In genomic region chr5:173565491-173566038, GRCh38 we compare ENCODE assay signal across 21 cellular contexts. TPM values are rescaled to one million over a fixed set of nuclear protein-coding genes. Genes with fewer than 3 reads are reported as not detected.
DNase-seq lines count a peak whose midpoint lies in the region; ATAC-seq and TF ChIP-seq lines count a peak whose summit lies in the region.
"Had no signal": no experiment of that assay in that cellular context is flagged by ENCODE, and none has a peak within 500 bp of the region (broad histone marks: within the 10 kb centered on the region; RNA-seq: fewer than 3 reads in every experiment).

No MANE protein-coding gene starts in this region.

- TF ChIP-seq CTCF in IMR-90 (conservative IDR thresholded peaks at IDR 0.05; ENCODE audit: low read depth, low read length) (no peak), VCaP (conservative IDR thresholded peaks at IDR 0.05) (no peak), endodermal cell (conservative IDR thresholded peaks at IDR 0.05) (no peak), progenitor cell of endocrine pancreas (IDR thresholded peaks at IDR 0.05; ENCODE audit: unreplicated experiment) (no peak)

- H4K91ac ChIP-seq in IMR-90 (ENCODE audit: insufficient read depth, low read depth, low read length) (no peak overlapping the region), trophoblast cell (ENCODE audit: low read depth, low read length) (no peak overlapping the region)

- no peak overlapping the region for H3K14ac ChIP-seq in IMR-90 (replicated peaks; ENCODE audit: low read depth, low read length)
- H3K14ac ChIP-seq in trophoblast cell (ENCODE audit: low read length): no peak overlapping the region

- H3K4me1 Mint-ChIP-seq in endodermal cell (no peaks in the 10 kb centered on the region), progenitor cell of endocrine pancreas (ENCODE audit: low read depth) (no peaks in the 10 kb centered on the region)
- H3K4me1 Mint-ChIP-seq in activated T-cell treated with anti-CD3 and anti-CD28 coated beads, Interleukin-2, amount 50 U/mL, for 4 hours (ENCODE audit: low read depth): no peaks in the 10 kb centered on the region
- H3K4me1 Mint-ChIP-seq: B cell had no signal

- no peak overlapping the region for H4K12ac ChIP-seq in trophoblast cell (ENCODE audit: low read depth, low read length)

- H3K4me3 Mint-ChIP-seq in endodermal cell (no peak overlapping the region), progenitor cell of endocrine pancreas (ENCODE audit: low read depth) (no peak overlapping the region)
- H3K4me3 Mint-ChIP-seq in activated T-cell treated with anti-CD3 and anti-CD28 coated beads, Interleukin-2, amount 50 U/mL, for 4 hours: no peak overlapping the region
- H3K4me3 Mint-ChIP-seq: B cell; CD4-positive, alpha-beta T cell; CD8-positive, alpha-beta T cell had no signal

- H3K18ac ChIP-seq in IMR-90 (ENCODE audit: low read depth, low read length): no peak overlapping the region
- H3K18ac ChIP-seq in trophoblast cell (ENCODE audit: low read length): no peak overlapping the region

- no peak overlapping the region for H3K9ac ChIP-seq in IMR-90 (ENCODE audit: low read depth, low read length)
- H3K9ac ChIP-seq in endodermal cell (ENCODE audit: extremely low read depth, low read length, poor library complexity, severe bottlenecking): no peak overlapping the region
- H3K9ac ChIP-seq in trophoblast cell (ENCODE audit: low read length): no peak overlapping the region
- H3K9ac ChIP-seq: BLaER1 treated with 17β-estradiol and CSF1 and Interleukin-3, amounts not matched to agents 10 nM and 100 nM had no signal

- H2BK15ac ChIP-seq in IMR-90 (ENCODE audit: low read depth, low read length): 0 out of 3 replicates have a peak overlapping the region, but pooled peaks have one; percentile 75

- H2AK9ac ChIP-seq in IMR-90 (replicated peaks; ENCODE audit: low read depth, low read length, poor library complexity): no peak overlapping the region

- no peaks in the 10 kb centered on the region for H3K79me1 ChIP-seq in IMR-90 (ENCODE audit: low read depth in 1 of 2, low read length in 2 of 2)
- H3K79me1 ChIP-seq in trophoblast cell (ENCODE audit: low read length): no peaks in the 10 kb centered on the region

- no TSS peak for BruUV-seq in IMR-90 (replicated peaks; lab: Mats Ljungman, UMichigan)

- intact Hi-C loops in IMR-90 (cut with micrococcal nuclease): no loop called here

- no peak overlapping the region for H3K56ac ChIP-seq in IMR-90 (ENCODE audit: extremely low read depth, insufficient read depth, low read length)

- no peak for ATAC-seq in IMR-90 (ENCODE audit: low read depth)
- no peak for ATAC-seq in activated T-cell treated with anti-CD3 and anti-CD28 coated beads, Interleukin-2, amount 50 U/mL, for 4 hours
- ATAC-seq: A549; CD8-positive, alpha-beta T cell; GM12878 had no signal

- in situ Hi-C loops in IMR-90 (cut with MboI; ENCODE audit: low sequenced_read_pairs): loop anchor here (10.0 kb wide), 1 partner anchor 601 kb away; no protein-coding TSS in a partner anchor

- H2AFZ ChIP-seq in IMR-90 (replicated peaks; ENCODE audit: low read length, poor library complexity): no peak overlapping the region
- H2AFZ ChIP-seq in trophoblast cell (ENCODE audit: insufficient read depth, low read length, poor library complexity): no peak overlapping the region

- no CpG with 5 or more reads among the region's 3 CpGs for WGBS in IMR-90 (ENCODE audit: extremely low coverage in 2 of 2, insufficient read length in 1 of 2), 2 experiments
- WGBS in endodermal cell (ENCODE audit: insufficient coverage in 1 of 2, insufficient read length in 1 of 2), 2 experiments: 96% methylated on average over 3 of the region's 3 CpGs; no CpG with 5 or more reads in 1 of the 2 experiments
- WGBS in trophoblast cell (ENCODE audit: extremely low coverage, insufficient coverage, insufficient read length): no CpG with 5 or more reads among the region's 3 CpGs

- H2BK5ac ChIP-seq in IMR-90 (ENCODE audit: low read depth, low read length, poor library complexity, severe bottlenecking) (no peak overlapping the region), trophoblast cell (ENCODE audit: low read depth, low read length, poor library complexity) (no peak overlapping the region)

- CTCF ChIA-PET in IMR-90 (lab: Yijun Ruan, JAX): interaction anchor here (1.2 kb wide), 1 partner anchor 11 kb away, joined by 3 read pairs; no protein-coding TSS in a partner anchor

- H2BK120ac ChIP-seq in IMR-90 (ENCODE audit: low read depth, low read length): peak overlapping the region; percentile 11; the same call in 1 of the 2 replicates
- H2BK120ac ChIP-seq in trophoblast cell (ENCODE audit: insufficient read depth, low read length, poor library complexity): no peak overlapping the region

- H4K8ac ChIP-seq in IMR-90 (ENCODE audit: low read depth in 2 of 2, low read length in 2 of 2) (no peak overlapping the region), trophoblast cell (ENCODE audit: low read depth, low read length) (no peak overlapping the region)

- DNase-seq in IMR-90 (no peak), endodermal cell (peak; percentile 15), trophoblast cell (peak; percentile 55 to 73), GM03348 (ENCODE audit: low spot score) (no peak), hippocampal formation (lab: John Stamatoyannopoulos, UW) (no peak), progenitor cell of endocrine pancreas (ENCODE audit: low spot score, unreplicated experiment) (no peak)
- DNase-seq in activated T-cell treated with anti-CD3 and anti-CD28 coated beads, Interleukin-2, amount 50 U/mL, for 4 hours: no peak
- DNase-seq: AML-193; Caco-2; Calu3; CD4-positive, alpha-beta T cell; CD8-positive, alpha-beta T cell; DMS79 treated with DMSO at 0.1 percent for 48 hours; GF-D8 had no signal

- H3K27ac Mint-ChIP-seq in endodermal cell: no peak overlapping the region
- no peak overlapping the region for H3K27ac Mint-ChIP-seq in progenitor cell of endocrine pancreas
- H3K27ac Mint-ChIP-seq: B cell; CD4-positive, alpha-beta T cell; CD8-positive, alpha-beta T cell had no signal

- H3K27me3 Mint-ChIP-seq in endodermal cell (ENCODE audit: insufficient read depth) (peaks cover 15% of the 10 kb centered on the region), progenitor cell of endocrine pancreas (no peaks in the 10 kb centered on the region)
- peaks cover 22% of the 10 kb centered on the region for H3K27me3 Mint-ChIP-seq in activated T-cell treated with anti-CD3 and anti-CD28 coated beads, Interleukin-2, amount 50 U/mL, for 4 hours (ENCODE audit: low read depth)

- H3K4me2 ChIP-seq in IMR-90 (ENCODE audit: low read depth, low read length) (no peak overlapping the region), trophoblast cell (ENCODE audit: low read length) (no peak overlapping the region)
- H3K4me2 ChIP-seq: A549; BLaER1 treated with 17β-estradiol and CSF1 and Interleukin-3, amounts not matched to agents 10 nM and 100 nM had no signal

- H3K9me1 ChIP-seq in IMR-90 (ENCODE audit: insufficient read depth, low read length): 0 out of 2 replicates have a peak, but pooled peaks cover 4% of the 10 kb centered on the region

- dilution Hi-C loops in IMR-90 (cut with HindIII; ENCODE audit: low sequenced_read_pairs, unreplicated experiment): no loop called here

- H3K9me3 ChIP-seq in IMR-90 (ENCODE audit: control insufficient read depth, insufficient read depth, low read length): peaks cover 2% of the 10 kb centered on the region
- peaks cover 9% of the 10 kb centered on the region for H3K9me3 ChIP-seq in endodermal cell (ENCODE audit: control insufficient read depth, low read length)
- peaks cover 2% of the 10 kb centered on the region for H3K9me3 ChIP-seq in trophoblast cell (ENCODE audit: insufficient read depth, low read depth, low read length)

- no peaks in the 10 kb centered on the region for H3K79me2 ChIP-seq in trophoblast cell (ENCODE audit: control insufficient read depth, insufficient read depth, low read length, poor library complexity)

- H2BK12ac ChIP-seq in trophoblast cell (ENCODE audit: low read length): no peak overlapping the region

- no peaks in the 10 kb centered on the region for H3K36me3 ChIP-seq in IMR-90 (ENCODE audit: control insufficient read depth, insufficient read depth, low read length)
- no peaks in the 10 kb centered on the region for H3K36me3 ChIP-seq in endodermal cell (ENCODE audit: control insufficient read depth, insufficient read depth, low read length)
- H3K36me3 ChIP-seq in trophoblast cell (ENCODE audit: control insufficient read depth in 1 of 2, insufficient read depth in 2 of 2, low read length in 2 of 2): no peaks in the 10 kb centered on the region

- H2BK20ac ChIP-seq in IMR-90 (ENCODE audit: low read depth, low read length): no peak overlapping the region

- H2AK5ac ChIP-seq in IMR-90 (ENCODE audit: low read depth, low read length) (no peak overlapping the region), trophoblast cell (ENCODE audit: low read length) (no peak overlapping the region)

- H3K4me3 ChIP-seq in IMR-90 (ENCODE audit: insufficient read depth, low read depth, low read length): no peak overlapping the region
- H3K4me3 ChIP-seq in endodermal cell (ENCODE audit: low read length): no peak overlapping the region
- H3K4me3 ChIP-seq in trophoblast cell (ENCODE audit: low read depth, low read length): no peak overlapping the region
- H3K4me3 ChIP-seq: A549; BLaER1 treated with 17β-estradiol and CSF1 and Interleukin-3, amounts not matched to agents 10 nM and 100 nM; GM12878 had no signal

- no peak overlapping the region for H3K23ac ChIP-seq in IMR-90 (ENCODE audit: low read depth, low read length)
- no peak overlapping the region for H3K23ac ChIP-seq in trophoblast cell (ENCODE audit: low read length)

- H3K9me3 Mint-ChIP-seq in endodermal cell (peaks cover 15% of the 10 kb centered on the region), progenitor cell of endocrine pancreas (ENCODE audit: low read depth) (peaks cover 22% of the 10 kb centered on the region)
- H3K9me3 Mint-ChIP-seq in activated T-cell treated with anti-CD3 and anti-CD28 coated beads, Interleukin-2, amount 50 U/mL, for 4 hours: peaks cover 21% of the 10 kb centered on the region

- no peaks in the 10 kb centered on the region for H4K20me1 ChIP-seq in IMR-90 (ENCODE audit: insufficient read depth, low read length)
- H4K20me1 ChIP-seq: BLaER1 treated with 17β-estradiol and CSF1 and Interleukin-3, amounts not matched to agents 10 nM and 100 nM had no signal

- H3K27me3 ChIP-seq in IMR-90 (ENCODE audit: control insufficient read depth, insufficient read depth, low read length) (no peaks in the 10 kb centered on the region), endodermal cell (ENCODE audit: control insufficient read depth, insufficient read depth, low read length, poor library complexity, severe bottlenecking) (no peaks in the 10 kb centered on the region), trophoblast cell (ENCODE audit: insufficient read depth, low read length) (peaks cover 2% of the 10 kb centered on the region)
- H3K27me3 ChIP-seq: BLaER1 treated with 17β-estradiol and CSF1 and Interleukin-3, amounts not matched to agents 10 nM and 100 nM had no signal

- H3K4me1 ChIP-seq in IMR-90 (ENCODE audit: control insufficient read depth, insufficient read depth, low read length) (no peaks in the 10 kb centered on the region; the same call in 1 of the 2 replicates), endodermal cell (ENCODE audit: control insufficient read depth, insufficient read depth, low read length) (no peaks in the 10 kb centered on the region), trophoblast cell (ENCODE audit: control insufficient read depth in 1 of 2, insufficient read depth in 2 of 2, low read length in 2 of 2) (no peaks in the 10 kb centered on the region)
- H3K4me1 ChIP-seq: A549; BLaER1 treated with 17β-estradiol and CSF1 and Interleukin-3, amounts not matched to agents 10 nM and 100 nM had no signal

- TF ChIP-seq RAD21 in IMR-90 (IDR thresholded peaks at IDR 0.05; ENCODE audit: low read length): no peak

- no peak for TF ChIP-seq POLR2A in IMR-90 (IDR thresholded peaks at IDR 0.05; ENCODE audit: low read depth, low read length)

- POLR2A ChIA-PET in IMR-90 (lab: Charles Lee; ENCODE audit: unreplicated experiment): no interaction called here

- H3K36me3 Mint-ChIP-seq in endodermal cell (ENCODE audit: low read depth): no peaks in the 10 kb centered on the region
- peaks cover 4% of the 10 kb centered on the region for H3K36me3 Mint-ChIP-seq in progenitor cell of endocrine pancreas (ENCODE audit: insufficient read depth)
- H3K36me3 Mint-ChIP-seq in activated T-cell treated with anti-CD3 and anti-CD28 coated beads, Interleukin-2, amount 50 U/mL, for 4 hours (ENCODE audit: insufficient read depth): no peaks in the 10 kb centered on the region
- H3K36me3 Mint-ChIP-seq: CD8-positive, alpha-beta T cell had no signal

- H3K27ac ChIP-seq in IMR-90 (ENCODE audit: insufficient read depth, low read length): no peak overlapping the region
- H3K27ac ChIP-seq in VCaP: peak overlapping the region; percentile 90; the same call in 1 of the 2 replicates
- H3K27ac ChIP-seq in endodermal cell (ENCODE audit: low read depth, low read length): no peak overlapping the region
- H3K27ac ChIP-seq in trophoblast cell (ENCODE audit: low read depth, low read length): no peak overlapping the region
- H3K27ac ChIP-seq: 22Rv1; A549; BLaER1 treated with 17β-estradiol and CSF1 and Interleukin-3, amounts not matched to agents 10 nM and 100 nM; C4-2B had no signal

- no peak overlapping the region for H4K5ac ChIP-seq in IMR-90 (ENCODE audit: low read depth, low read length)

- H3K4ac ChIP-seq in IMR-90 (ENCODE audit: low read depth, low read length) (peak overlapping the region; percentile 12; the same call in 1 of the 2 replicates), trophoblast cell (ENCODE audit: low read depth, low read length) (no peak overlapping the region)

RNA-seq across cellular contexts. Expression of gene BOD1, which starts 50.9 kb away (rescaled TPM):
- 71.7 and 74.7 TPM in 2 replicates for total RNA-seq in IMR-90 (2012; rRNA removed)
- 48.5 and 57.9 TPM in 2 replicates for polyA plus RNA-seq in IMR-90 (2012; rRNA removed)
- 24.1 and 26.3 TPM in 2 replicates for polyA plus RNA-seq in IMR-90 (2012; cell fraction: cytosol; rRNA removed)
- 36.9 and 116 TPM in 2 replicates for polyA plus RNA-seq in IMR-90 (2012; cell fraction: nucleus; rRNA removed; ENCODE audit: low replicate concordance)
- 10 to 100 TPM; 79.3 to 92.9 TPM for total RNA-seq in endodermal cell
- 144 TPM for polyA plus RNA-seq in endodermal cell (2013, experiment 1 of 2)
- 121 TPM for polyA plus RNA-seq in endodermal cell (2013, experiment 2 of 2)
- polyA plus RNA-seq in trophoblast cell (2013): 58.2 and 60.5 TPM in 2 replicates
- total RNA-seq in progenitor cell of endocrine pancreas: 100.0 and 101 TPM in 2 replicates
- 10 to 100 TPM; 24.8 to 29.5 (median 26.8) TPM for total RNA-seq in activated T-cell treated with anti-CD3 and anti-CD28 coated beads, Interleukin-2, amount 50 U/mL, for 4 hours

Comparison
In these comparisons a context has a peak if more than half of its experiments do, and no peak if none do; other contexts are left out.
1. DNase-seq: peak in endodermal cell (single experiment) and trophoblast cell (2 of 2); none in IMR-90 (single experiment), GM03348 (single experiment), hippocampal formation (0 of 2), progenitor cell of endocrine pancreas (single experiment) and activated T-cell treated with anti-CD3 and anti-CD28 coated beads, Interleukin-2, amount 50 U/mL, for 4 hours (single experiment).